ENCODE assay signal across 17 cellular contexts in the genomic region with DNA sequence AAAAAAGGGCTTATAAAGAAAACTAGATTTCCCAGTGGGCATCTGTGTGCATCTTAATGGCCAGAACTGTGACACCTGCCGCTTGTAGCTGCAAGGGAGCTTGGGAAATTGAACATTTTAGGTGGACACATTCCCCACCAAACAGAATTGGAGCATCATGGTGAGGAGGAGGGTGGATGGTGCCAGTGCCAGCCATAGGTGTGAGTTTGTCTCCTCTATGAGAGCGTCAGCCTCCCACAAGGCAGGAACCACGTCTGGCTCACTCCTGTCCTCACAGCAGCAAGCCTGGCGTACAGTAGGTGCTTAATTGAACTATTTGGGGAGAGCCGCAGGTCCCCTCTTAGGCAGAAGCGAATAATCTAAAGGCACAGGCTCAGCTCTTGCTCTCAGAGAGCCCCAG.
"Had no signal": no experiment of that assay in that cellular context is flagged by ENCODE, and none has a peak within 500 bp of the region (broad histone marks: within the 10 kb centered on the region; RNA-seq: fewer than 3 reads in every experiment).

No MANE protein-coding gene starts in this region.

- H3K9me3 ChIP-seq: sigmoid colon, spleen had no signal

- H3K4me3 Mint-ChIP-seq: activated CD4-positive, alpha-beta T cell treated with anti-CD3 and anti-CD28 coated beads, Interleukin-2, amount 10 ng/mL, durations not matched to agents 7 days and 5 days; activated naive CD4-positive, alpha-beta T cell treated with anti-CD3 and anti-CD28 coated beads, Interleukin-2, amount 50 U/mL, for 24 hours; mesothelial cell of epicardium; T-helper 1 cell treated with Interleukin-12 subunit alpha and Interleukin-12 subunit beta and Interleukin-4 antibody, amounts not matched to agents 30 μg/mL and 1 μg/mL, for 36 hours had no signal

- H3K9me3 Mint-ChIP-seq: activated CD4-positive, alpha-beta T cell treated with anti-CD3 and anti-CD28 coated beads, Interleukin-2, amount 10 ng/mL, durations not matched to agents 7 days and 5 days; activated naive CD4-positive, alpha-beta T cell treated with anti-CD3 and anti-CD28 coated beads, Interleukin-2, amount 50 U/mL, for 24 hours; mesothelial cell of epicardium; T-helper 1 cell treated with Interleukin-12 subunit alpha and Interleukin-12 subunit beta and Interleukin-4 antibody, amounts not matched to agents 30 μg/mL and 1 μg/mL, for 36 hours had no signal

- H3K27ac Mint-ChIP-seq: activated CD4-positive, alpha-beta T cell treated with anti-CD3 and anti-CD28 coated beads, Interleukin-2, amount 10 ng/mL, durations not matched to agents 7 days and 5 days; activated naive CD4-positive, alpha-beta T cell treated with anti-CD3 and anti-CD28 coated beads, Interleukin-2, amount 50 U/mL, for 24 hours; T-helper 1 cell treated with Interleukin-12 subunit alpha and Interleukin-12 subunit beta and Interleukin-4 antibody, amounts not matched to agents 30 μg/mL and 1 μg/mL, for 36 hours had no signal

- DNase-seq: activated CD4-positive, alpha-beta T cell treated with anti-CD3 and anti-CD28 coated beads, Interleukin-2, amount 10 ng/mL, durations not matched to agents 7 days and 5 days; activated CD8-positive, alpha-beta memory T cell treated with anti-CD3 and anti-CD28 coated beads, Interleukin-2, amount 50 U/mL, for 4 hours; activated effector memory CD4-positive, alpha-beta T cell treated with Interleukin-2 at 50 U/mL for 16 hours; activated T-cell treated with anti-CD3 and anti-CD28 coated beads, Interleukin-2, amount 50 U/mL, for 48 hours; foreskin melanocyte; sigmoid colon; spleen; stimulated activated CD8-positive, alpha-beta memory T cell treated with anti-CD3 and anti-CD28 coated beads, Interleukin-4, amount 100 ng/mL, for 48 hours; stimulated activated naive CD4-positive, alpha-beta T cell treated with Interleukin-2 at 50 U/mL for 16 hours; trophoblast cell had no signal

- ATAC-seq: activated CD4-positive, CD25-positive, alpha-beta regulatory T cell treated with anti-CD3 and anti-CD28 coated beads, Interleukin-2, amount 50 U/mL, for 24 hours; left lobe of liver had no signal

- H3K4me3 ChIP-seq: cardiac muscle cell, lung, sigmoid colon, spleen had no signal

- H3K27ac ChIP-seq: cardiac muscle cell, sigmoid colon had no signal

- H3K27me3 Mint-ChIP-seq: activated CD4-positive, alpha-beta T cell treated with anti-CD3 and anti-CD28 coated beads, Interleukin-2, amount 10 ng/mL, durations not matched to agents 7 days and 5 days; activated naive CD4-positive, alpha-beta T cell treated with anti-CD3 and anti-CD28 coated beads, Interleukin-2, amount 50 U/mL, for 24 hours had no signal

- H3K36me3 Mint-ChIP-seq: activated naive CD4-positive, alpha-beta T cell treated with anti-CD3 and anti-CD28 coated beads, Interleukin-2, amount 50 U/mL, for 24 hours had no signal

- H3K36me3 ChIP-seq: cardiac muscle cell, sigmoid colon, spleen had no signal

- H3K27me3 ChIP-seq: cardiac muscle cell, sigmoid colon, spleen had no signal
